8 cellular contexts compared by ENCODE assay signal in the genomic region with DNA sequence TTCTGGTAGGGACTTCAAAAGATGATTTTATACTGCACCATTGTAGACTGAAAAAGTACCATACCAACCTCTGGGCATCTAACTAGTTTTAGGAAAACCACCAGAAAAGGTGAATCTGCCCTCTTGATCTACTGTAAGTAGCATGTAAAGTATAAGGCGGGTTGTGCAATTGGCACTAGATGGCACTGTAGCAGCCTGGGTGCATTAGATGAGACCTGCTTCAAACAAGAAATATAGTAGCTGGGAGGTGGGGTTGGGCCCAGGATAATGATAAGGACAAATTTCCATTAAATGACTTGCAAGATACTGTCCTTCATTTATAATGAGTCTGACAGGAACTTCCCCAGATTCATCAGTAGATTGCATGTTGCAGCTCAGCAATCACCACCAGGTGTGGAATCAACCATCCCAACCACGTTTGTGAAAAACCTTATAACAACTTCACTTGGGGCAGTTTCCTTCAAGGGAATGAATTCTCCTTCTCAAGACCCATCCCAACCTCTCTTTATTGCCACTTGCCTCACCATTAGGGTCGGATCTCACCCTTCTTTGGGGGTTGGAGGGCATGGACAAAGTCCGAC. TPM values are rescaled to one million over a fixed set of nuclear protein-coding genes. Genes with fewer than 3 reads are reported as not detected.
DNase-seq lines count a peak whose midpoint lies in the region; ATAC-seq and TF ChIP-seq lines count a peak whose summit lies in the region.

No MANE protein-coding gene starts in this region.

- TF ChIP-seq CTCF in Loucy (conservative IDR thresholded peaks at IDR 0.05; ENCODE audit: low read length) = peak; percentile 89

- peaks cover 2% of the 10 kb centered on the region for H3K36me3 Mint-ChIP-seq in activated CD4-positive, alpha-beta memory T cell treated with anti-CD3 and anti-CD28 coated beads for 36 hours

- H3K27ac Mint-ChIP-seq in activated CD4-positive, alpha-beta memory T cell treated with anti-CD3 and anti-CD28 coated beads for 36 hours = no peak overlapping the region

- no peak overlapping the region for H3K4me3 ChIP-seq in Loucy (ENCODE audit: low read length, poor library complexity, severe bottlenecking)

- POLR2A ChIA-PET in activated CD4-positive, alpha-beta memory T cell treated with anti-CD3 and anti-CD28 coated beads for 36 hours (lab: Charles Lee) = interaction anchor here (1.7 kb wide), 1 partner anchor 75 kb away, joined by 7 read pairs; no protein-coding TSS in a partner anchor

- intact Hi-C loops in activated CD4-positive, alpha-beta memory T cell treated with anti-CD3 and anti-CD28 coated beads for 36 hours (cut with micrococcal nuclease) = loop anchor here (1.0 to 2.0 kb wide), 4 partner anchors 103 to 201 kb away; a partner anchor contains a TSS
- intact Hi-C loops in left colon (cut with DNase I, micrococcal nuclease) = loop anchor here in 1 of 2 donors (10.0 kb wide), 1 partner anchor 155 kb away; no protein-coding TSS in a partner anchor

- peaks cover 36% of the 10 kb centered on the region for H3K4me1 Mint-ChIP-seq in activated CD4-positive, alpha-beta memory T cell treated with anti-CD3 and anti-CD28 coated beads for 36 hours (ENCODE audit: low read depth)

- H3K9me3 Mint-ChIP-seq in activated CD4-positive, alpha-beta memory T cell treated with anti-CD3 and anti-CD28 coated beads for 36 hours = peaks cover 13% of the 10 kb centered on the region

- CTCF ChIA-PET in activated CD4-positive, alpha-beta memory T cell treated with anti-CD3 and anti-CD28 coated beads for 36 hours (lab: Charles Lee) = interaction anchor here (0.6 to 11.3 kb wide), 65 partner anchors 7 to 270 kb away, joined by 3 to 315 read pairs (median 6); a partner anchor contains a TSS

- no peak overlapping the region for H3K27ac ChIP-seq in caudate nucleus (ENCODE audit: low read depth, low read length)

- no peak overlapping the region for H3K4me2 ChIP-seq in Loucy (ENCODE audit: low read depth, low read length, poor library complexity, severe bottlenecking)

- H3K27me3 Mint-ChIP-seq in activated CD4-positive, alpha-beta memory T cell treated with anti-CD3 and anti-CD28 coated beads for 36 hours = no peaks in the 10 kb centered on the region

- H3F3A ChIP-seq in Loucy (ENCODE audit: low read depth) = no peaks in the 10 kb centered on the region

- no peak overlapping the region for H3K9ac ChIP-seq in Loucy (ENCODE audit: low read depth, low read length, poor library complexity, severe bottlenecking)

- H3K4me3 Mint-ChIP-seq in activated CD4-positive, alpha-beta memory T cell treated with anti-CD3 and anti-CD28 coated beads for 36 hours = no peak overlapping the region

- H3K79me2 ChIP-seq in Loucy (ENCODE audit: insufficient read depth, low read length) = no peaks in the 10 kb centered on the region

- H2AFZ ChIP-seq in Loucy (ENCODE audit: low read length) = no peak overlapping the region

- peaks cover 10% of the 10 kb centered on the region for H3K4me1 ChIP-seq in Loucy (ENCODE audit: insufficient read depth, low read length, poor library complexity, severe bottlenecking)

- ATAC-seq in left colon (peak; percentile 67), HG02759 (IDR thresholded peaks at IDR 0.05; ENCODE audit: unreplicated experiment) (no peak)

- H3K9me3 ChIP-seq in Loucy (ENCODE audit: insufficient read depth, low read depth, low read length) = peaks cover 9% of the 10 kb centered on the region; the same call in 1 of the 2 replicates

- DNase-seq in NCI-H2029 treated with DMSO at 0.1 percent for 48 hours (lab: John Stamatoyannopoulos, UW) = peak; percentile 5
- DNase-seq in NCI-H2029 (lab: John Stamatoyannopoulos, UW) = no peak
- DNase-seq in activated CD4-positive, alpha-beta memory T cell treated with anti-CD3 and anti-CD28 coated beads for 36 hours = peak; percentile 57
- DNase-seq in left colon = peak in 1 of 2 donors; percentile 36
- DNase-seq in caudate nucleus (lab: John Stamatoyannopoulos, UW) = no peak
- DNase-seq in pons (ENCODE audit: low spot score) = no peak

- no peaks in the 10 kb centered on the region for H3K9me2 ChIP-seq in Loucy (replicated peaks; ENCODE audit: low read depth, low read length)

- H4K20me1 ChIP-seq in Loucy (ENCODE audit: insufficient read depth, low read length, poor library complexity, severe bottlenecking) = no peaks in the 10 kb centered on the region

- no peaks in the 10 kb centered on the region for H3K27me3 ChIP-seq in Loucy (ENCODE audit: insufficient read depth, low read length, poor library complexity, severe bottlenecking)

- no peaks in the 10 kb centered on the region for H3K36me3 ChIP-seq in Loucy (ENCODE audit: insufficient read depth, low read length)

RNA-seq across cellular contexts. Expression of a gene that starts 37.3 kb away (rescaled TPM):
- total RNA-seq in activated CD4-positive, alpha-beta memory T cell treated with anti-CD3 and anti-CD28 coated beads for 36 hours = 10 to 100 TPM; 17.3 to 18.5 TPM
- total RNA-seq in left colon = 1 to 10 TPM; 1.1 to 1.5 TPM

RNA-seq across cellular contexts. Expression of a gene that starts 39.0 kb away (rescaled TPM):
- under 1 TPM in 1 of 2 experiments, not detected in 1; 0.21 TPM for total RNA-seq in activated CD4-positive, alpha-beta memory T cell treated with anti-CD3 and anti-CD28 coated beads for 36 hours
- total RNA-seq in left colon = not detected

RNA-seq across cellular contexts. Expression of a gene that starts 55.8 kb away (rescaled TPM):
- not detected for total RNA-seq in activated CD4-positive, alpha-beta memory T cell treated with anti-CD3 and anti-CD28 coated beads for 36 hours
- not detected for total RNA-seq in left colon

Comparison
In these comparisons a context has a peak if more than half of its experiments do, and no peak if none do; other contexts are left out.
1. DNase-seq: peak in NCI-H2029 treated with DMSO at 0.1 percent for 48 hours (single experiment) and activated CD4-positive, alpha-beta memory T cell treated with anti-CD3 and anti-CD28 coated beads for 36 hours (single experiment); none in NCI-H2029 (single experiment), caudate nucleus (0 of 61) and pons (single experiment).
2. RNA of a gene that starts 37.3 kb away (total RNA-seq): 17.3 to 18.5 TPM in activated CD4-positive, alpha-beta memory T cell treated with anti-CD3 and anti-CD28 coated beads for 36 hours; 1.1 to 1.5 TPM in left colon; every median in the first group is over 4 times any median in the second.